Comparison of ENCODE assay signal across 1 cellular context in genomic region chr5:65479527-65479926, GRCh38.
TF ChIP-seq lines count a peak whose summit lies in the region.

No MANE protein-coding gene starts in this region.

TF ChIP-seq in GM12878, 131 proteins besides CTCF, POLR2A, EP300 and RAD21 (continued from another document):
- TF ChIP-seq, protein P1, sequence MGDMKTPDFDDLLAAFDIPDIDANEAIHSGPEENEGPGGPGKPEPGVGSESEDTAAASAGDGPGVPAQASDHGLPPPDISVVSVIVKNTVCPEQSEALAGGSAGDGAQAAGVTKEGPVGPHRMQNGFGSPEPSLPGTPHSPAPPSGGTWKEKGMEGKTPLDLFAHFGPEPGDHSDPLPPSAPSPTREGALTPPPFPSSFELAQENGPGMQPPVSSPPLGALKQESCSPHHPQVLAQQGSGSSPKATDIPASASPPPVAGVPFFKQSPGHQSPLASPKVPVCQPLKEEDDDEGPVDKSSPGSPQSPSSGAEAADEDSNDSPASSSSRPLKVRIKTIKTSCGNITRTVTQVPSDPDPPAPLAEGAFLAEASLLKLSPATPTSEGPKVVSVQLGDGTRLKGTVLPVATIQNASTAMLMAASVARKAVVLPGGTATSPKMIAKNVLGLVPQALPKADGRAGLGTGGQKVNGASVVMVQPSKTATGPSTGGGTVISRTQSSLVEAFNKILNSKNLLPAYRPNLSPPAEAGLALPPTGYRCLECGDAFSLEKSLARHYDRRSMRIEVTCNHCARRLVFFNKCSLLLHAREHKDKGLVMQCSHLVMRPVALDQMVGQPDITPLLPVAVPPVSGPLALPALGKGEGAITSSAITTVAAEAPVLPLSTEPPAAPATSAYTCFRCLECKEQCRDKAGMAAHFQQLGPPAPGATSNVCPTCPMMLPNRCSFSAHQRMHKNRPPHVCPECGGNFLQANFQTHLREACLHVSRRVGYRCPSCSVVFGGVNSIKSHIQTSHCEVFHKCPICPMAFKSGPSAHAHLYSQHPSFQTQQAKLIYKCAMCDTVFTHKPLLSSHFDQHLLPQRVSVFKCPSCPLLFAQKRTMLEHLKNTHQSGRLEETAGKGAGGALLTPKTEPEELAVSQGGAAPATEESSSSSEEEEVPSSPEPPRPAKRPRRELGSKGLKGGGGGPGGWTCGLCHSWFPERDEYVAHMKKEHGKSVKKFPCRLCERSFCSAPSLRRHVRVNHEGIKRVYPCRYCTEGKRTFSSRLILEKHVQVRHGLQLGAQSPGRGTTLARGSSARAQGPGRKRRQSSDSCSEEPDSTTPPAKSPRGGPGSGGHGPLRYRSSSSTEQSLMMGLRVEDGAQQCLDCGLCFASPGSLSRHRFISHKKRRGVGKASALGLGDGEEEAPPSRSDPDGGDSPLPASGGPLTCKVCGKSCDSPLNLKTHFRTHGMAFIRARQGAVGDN (IDR thresholded peaks at IDR 0.05): no peak
